ENCODE assay signal across 7 cellular contexts in the genomic region with DNA sequence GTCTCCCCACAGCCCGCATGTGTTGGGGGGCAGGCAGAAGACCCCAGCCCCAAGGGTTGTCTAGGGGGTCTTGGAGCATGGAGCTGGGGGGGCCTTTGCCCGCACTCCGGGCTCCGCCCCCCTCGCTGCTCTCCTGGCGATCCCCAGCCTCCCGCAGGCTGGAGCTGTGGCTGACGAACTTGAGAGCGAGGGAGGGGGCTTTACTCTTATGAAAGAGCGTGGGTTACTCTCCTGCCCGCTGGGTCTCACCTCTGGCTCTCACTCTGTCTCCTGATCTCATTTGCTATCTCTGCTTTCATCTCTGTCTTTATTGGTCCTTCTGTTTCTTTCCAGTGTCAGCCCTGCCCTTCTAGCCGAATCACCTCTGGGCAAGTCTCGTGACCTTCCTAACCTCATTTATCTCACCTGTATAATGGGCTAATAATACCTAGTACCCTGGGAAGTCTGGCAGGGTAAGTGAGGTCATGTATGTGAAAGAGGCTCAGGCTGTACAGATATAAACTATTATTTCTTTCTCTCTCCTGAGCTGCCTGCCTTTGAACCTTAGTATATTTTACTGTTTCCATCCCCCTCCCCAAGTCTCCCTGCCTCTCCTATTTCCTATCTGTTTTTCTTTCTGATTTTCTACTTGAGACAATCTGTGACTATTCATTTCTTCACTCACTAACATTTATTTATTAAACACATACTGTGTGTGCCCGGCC. TPM values are rescaled to one million over a fixed set of nuclear protein-coding genes. Genes with fewer than 3 reads are reported as not detected.
DNase-seq lines count a peak whose midpoint lies in the region; ATAC-seq and TF ChIP-seq lines count a peak whose summit lies in the region.

No MANE protein-coding gene starts in this region.

- H3K4me3 Mint-ChIP-seq in T-helper 2 cell treated with Interferon-gamma antibody and Interleukin-4, amounts not matched to agents 5 μg/mL and 100 μg/mL, for 36 hours = peak overlapping the region; percentile 92
- H3K4me3 Mint-ChIP-seq in osteocyte (ENCODE audit: unreplicated experiment) = peak overlapping the region; percentile 71

- peaks cover 25% of the 10 kb centered on the region for H3K4me1 Mint-ChIP-seq in T-helper 2 cell treated with Interferon-gamma antibody and Interleukin-4, amounts not matched to agents 5 μg/mL and 100 μg/mL, for 36 hours (ENCODE audit: low read depth)
- H3K4me1 Mint-ChIP-seq in osteocyte (ENCODE audit: unreplicated experiment) = peaks cover 30% of the 10 kb centered on the region

- H3K27me3 Mint-ChIP-seq in T-helper 2 cell treated with Interferon-gamma antibody and Interleukin-4, amounts not matched to agents 5 μg/mL and 100 μg/mL, for 36 hours (ENCODE audit: low read depth) = no peaks in the 10 kb centered on the region
- H3K27me3 Mint-ChIP-seq in osteocyte (ENCODE audit: unreplicated experiment) = no peaks in the 10 kb centered on the region

- TF ChIP-seq CTCF in fibroblast of villous mesenchyme (IDR thresholded peaks at IDR 0.05; ENCODE audit: insufficient read depth, low read depth, low read length) (no peak), osteocyte (IDR thresholded peaks at IDR 0.05) (no peak)

- ATAC-seq in HG03442 (IDR thresholded peaks at IDR 0.05; ENCODE audit: unreplicated experiment) = peak; percentile 8
- ATAC-seq in GM18907 (IDR thresholded peaks at IDR 0.05; ENCODE audit: unreplicated experiment) = no peak

- peak overlapping the region; percentile 60 for H3K27ac Mint-ChIP-seq in T-helper 2 cell treated with Interferon-gamma antibody and Interleukin-4, amounts not matched to agents 5 μg/mL and 100 μg/mL, for 36 hours
- H3K27ac Mint-ChIP-seq in osteocyte (ENCODE audit: unreplicated experiment) = peak overlapping the region; percentile 3

- DNase-seq in ELR (ENCODE audit: low read depth) = peak; percentile 46
- DNase-seq in T-helper 2 cell treated with Interferon-gamma antibody and Interleukin-4, amounts not matched to agents 5 μg/mL and 100 μg/mL, for 36 hours (ENCODE audit: low spot score) = no peak
- DNase-seq in fibroblast of villous mesenchyme (ENCODE audit: low read depth) = peak; percentile 17
- no peak for DNase-seq in osteocyte (ENCODE audit: extremely low spot score, unreplicated experiment)
- no peak for DNase-seq in NCI-H446 (lab: John Stamatoyannopoulos, UW)

- peaks cover 6% of the 10 kb centered on the region for H3K36me3 Mint-ChIP-seq in T-helper 2 cell treated with Interferon-gamma antibody and Interleukin-4, amounts not matched to agents 5 μg/mL and 100 μg/mL, for 36 hours (ENCODE audit: low read depth)
- H3K36me3 Mint-ChIP-seq in osteocyte (ENCODE audit: unreplicated experiment) = no peaks in the 10 kb centered on the region

- H3K4me3 ChIP-seq in fibroblast of villous mesenchyme (ENCODE audit: low read depth, low read length) = peak overlapping the region; percentile 96

- H3K9me3 Mint-ChIP-seq in T-helper 2 cell treated with Interferon-gamma antibody and Interleukin-4, amounts not matched to agents 5 μg/mL and 100 μg/mL, for 36 hours = no peaks in the 10 kb centered on the region
- no peaks in the 10 kb centered on the region for H3K9me3 Mint-ChIP-seq in osteocyte (ENCODE audit: unreplicated experiment)

RNA-seq across cellular contexts. Expression of a gene that starts 0.7 kb away (rescaled TPM):
- total RNA-seq in fibroblast of villous mesenchyme (2.6 and 3.9 TPM in 2 replicates), osteocyte (10.1 and 12.4 TPM in 2 replicates)

RNA-seq across cellular contexts. Expression of a gene that starts 13.1 kb away (rescaled TPM):
- 41.2 and 49.2 TPM in 2 replicates for total RNA-seq in fibroblast of villous mesenchyme
- 88.4 and 89.4 TPM in 2 replicates for total RNA-seq in osteocyte

RNA-seq across cellular contexts. Expression of a gene that starts 14.4 kb away (rescaled TPM):
- total RNA-seq in fibroblast of villous mesenchyme = 0.32 and 0.43 TPM in 2 replicates
- total RNA-seq in osteocyte = 2.1 and 2.9 TPM in 2 replicates

RNA-seq across cellular contexts. Expression of a gene that starts 30.6 kb away (rescaled TPM):
- not detected in 2 replicates for total RNA-seq in fibroblast of villous mesenchyme
- not detected in 2 replicates for total RNA-seq in osteocyte

RNA-seq across cellular contexts. Expression of a gene that starts 30.7 kb away (rescaled TPM):
- total RNA-seq in fibroblast of villous mesenchyme (not detected in 2 replicates), osteocyte (0.75 and 1.0 TPM in 2 replicates)

Comparison
In these comparisons a context has a peak if more than half of its experiments do, and no peak if none do; other contexts are left out.
1. DNase-seq: peak in ELR (single experiment) and fibroblast of villous mesenchyme (single experiment); none in T-helper 2 cell treated with Interferon-gamma antibody and Interleukin-4, amounts not matched to agents 5 μg/mL and 100 μg/mL, for 36 hours (single experiment), osteocyte (single experiment) and NCI-H446 (0 of 2).